8 cellular contexts compared by ENCODE assay signal in the genomic region with DNA sequence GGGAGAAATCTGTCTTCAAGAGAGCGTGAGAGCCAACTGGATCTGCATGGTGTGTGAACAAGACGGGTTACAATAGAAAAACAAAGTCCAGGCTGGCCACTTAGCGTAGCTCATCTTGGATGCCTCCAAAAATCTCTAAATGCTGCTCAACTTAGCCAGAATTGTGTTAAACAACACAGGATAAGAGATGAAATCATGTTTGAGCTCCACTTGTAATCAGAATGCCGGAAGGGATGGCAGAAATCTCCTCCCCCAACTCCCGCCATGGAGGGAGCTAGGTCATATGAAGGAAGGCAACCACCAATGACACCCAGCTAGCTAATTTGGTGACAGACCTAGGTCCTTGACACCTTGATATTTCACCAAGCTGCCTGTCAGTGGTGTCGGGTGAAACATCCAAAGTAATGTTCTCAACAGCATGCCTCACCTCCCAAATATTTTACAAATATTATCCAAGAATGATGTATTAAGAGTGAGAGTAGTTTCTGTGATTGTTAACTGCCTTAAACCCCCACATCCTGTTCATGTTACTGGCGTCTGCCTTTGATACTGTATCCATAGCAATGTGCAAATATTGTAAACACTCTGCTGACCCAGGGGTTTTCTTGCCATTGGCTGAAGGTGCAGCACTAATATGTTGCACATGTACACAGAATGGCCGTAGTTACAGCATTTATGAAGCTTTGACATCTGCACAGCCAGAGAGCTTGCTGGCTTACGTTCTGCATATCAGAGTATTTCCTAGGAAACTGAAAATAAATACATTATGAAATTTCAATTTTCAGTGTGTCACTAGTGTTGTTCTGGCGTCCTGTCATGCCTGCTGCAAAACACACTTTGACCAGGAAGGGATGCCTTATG. TPM values are rescaled to one million over a fixed set of nuclear protein-coding genes. Genes with fewer than 3 reads are reported as not detected.
DNase-seq lines count a peak whose midpoint lies in the region; ATAC-seq and TF ChIP-seq lines count a peak whose summit lies in the region.

No MANE protein-coding gene starts in this region.

- H3K4me3 ChIP-seq in AG04449 (ENCODE audit: low read depth, low read length): no peak overlapping the region
- H3K4me3 ChIP-seq in aorta (ENCODE audit: low read length in 2 of 2): no peak overlapping the region

- peak; percentile 24 for DNase-seq in AG04449 (ENCODE audit: low read depth, low spot score)
- DNase-seq in RPMI7951 (ENCODE audit: low read depth): peak; percentile 64
- DNase-seq in left cardiac atrium: no peak
- no peak for DNase-seq in aorta
- DNase-seq in mesenteric fat pad (ENCODE audit: low spot score): no peak
- DNase-seq in retina: no peak
- no peak for DNase-seq in effector CD8-positive, alpha-beta T cell (lab: John Stamatoyannopoulos, UW)

- H3K27ac ChIP-seq in aorta (ENCODE audit: low read depth in 1 of 2, low read length in 2 of 2): peak overlapping the region; percentile 39 to 48

- ATAC-seq in GM19455 (IDR thresholded peaks at IDR 0.05; ENCODE audit: unreplicated experiment) (peak; percentile 75), left cardiac atrium (peak; percentile 88 to 93), aorta (ENCODE audit: low FRiP score) (peak; percentile 77)

- no peak for TF ChIP-seq CTCF in AG04449 (IDR thresholded peaks at IDR 0.05; ENCODE audit: insufficient read depth, low read length, missing control alignments)

- CTCF ChIA-PET in AG04449 (lab: Yijun Ruan, JAX): interaction anchor here (1.5 kb wide), 2 partner anchors 27 to 46 kb away, joined by 3 read pairs; no protein-coding TSS in a partner anchor

- no peaks in the 10 kb centered on the region for H3K4me1 ChIP-seq in aorta (ENCODE audit: control insufficient read depth in 1 of 2, insufficient read depth in 2 of 2, low read length in 2 of 2)

- 5 to 6% methylated on average over 10 of the region's 10 CpGs for WGBS in aorta, 2 donors

- intact Hi-C loops in left cardiac atrium (cut with DNase I) (no loop called here), aorta (cut with DNase I) (no loop called here)

- H3K27me3 ChIP-seq in aorta (ENCODE audit: control insufficient read depth in 1 of 2, insufficient read depth in 2 of 2, low read length in 1 of 2): no peaks in the 10 kb centered on the region

- no peaks in the 10 kb centered on the region for H3K36me3 ChIP-seq in aorta (ENCODE audit: control insufficient read depth in 1 of 2, insufficient read depth in 2 of 2, low read length in 1 of 2)

- POLR2A ChIA-PET in AG04449 (lab: Yijun Ruan, JAX): interaction anchor here (1.1 kb wide), 1 partner anchor 25 kb away, joined by 4 read pairs; a partner anchor contains a TSS

- H3K9me3 ChIP-seq in aorta (ENCODE audit: control insufficient read depth, low read length): no peaks in the 10 kb centered on the region

RNA-seq across cellular contexts. Expression of a gene that starts 25.8 kb away (rescaled TPM):
- total RNA-seq in RPMI7951 (2014; rRNA removed; shearing (Covaris generic)): 14.5 and 16.0 TPM in 2 replicates
- total RNA-seq in left cardiac atrium (10 to 100 TPM in 1 of 2 donors, 1 to 10 TPM in 1; 5.4 to 12.3 TPM), aorta (1 to 10 TPM; 7.6 to 8.1 TPM), mesenteric fat pad (17.8 TPM)
- polyA plus RNA-seq in aorta: 10 to 100 TPM in 1 of 2 donors, 1 to 10 TPM in 1; 9.6 to 22.8 TPM

RNA-seq across cellular contexts. Expression of a gene that starts 28.2 kb away (rescaled TPM):
- 0.78 and 1.2 TPM in 2 replicates for total RNA-seq in RPMI7951 (2014; rRNA removed; shearing (Covaris generic))
- total RNA-seq in left cardiac atrium: 10 to 100 TPM; 60.9 to 97.9 TPM
- 100 to 1,000 TPM in 1 of 2 donors, 10 to 100 TPM in 1; 37.7 to 113 TPM for total RNA-seq in aorta
- 100 to 1,000 TPM in 1 of 2 donors, 10 to 100 TPM in 1; 72.6 to 166 TPM for polyA plus RNA-seq in aorta
- total RNA-seq in mesenteric fat pad: 94.2 TPM

Comparison
In these comparisons a context has a peak if more than half of its experiments do, and no peak if none do; other contexts are left out.
1. DNase-seq: peak in AG04449 (single experiment) and RPMI7951 (single experiment); none in left cardiac atrium (single experiment), aorta (0 of 2), mesenteric fat pad (single experiment), retina (single experiment) and effector CD8-positive, alpha-beta T cell (single experiment).
2. RNA of a gene that starts 28.2 kb away (total RNA-seq): 37.7 to 113 TPM in aorta, 60.9 to 97.9 TPM in left cardiac atrium and 94.2 TPM in mesenteric fat pad (single experiment); 0.78 to 1.2 TPM in RPMI7951; every median in the first group is over 10 times any median in the second.
3. Peak in every context shown above with its lines, with median percentiles within 50 percentile points of each other: ATAC-seq.